ENCODE assay signal across 1 cellular context in the genomic region with DNA sequence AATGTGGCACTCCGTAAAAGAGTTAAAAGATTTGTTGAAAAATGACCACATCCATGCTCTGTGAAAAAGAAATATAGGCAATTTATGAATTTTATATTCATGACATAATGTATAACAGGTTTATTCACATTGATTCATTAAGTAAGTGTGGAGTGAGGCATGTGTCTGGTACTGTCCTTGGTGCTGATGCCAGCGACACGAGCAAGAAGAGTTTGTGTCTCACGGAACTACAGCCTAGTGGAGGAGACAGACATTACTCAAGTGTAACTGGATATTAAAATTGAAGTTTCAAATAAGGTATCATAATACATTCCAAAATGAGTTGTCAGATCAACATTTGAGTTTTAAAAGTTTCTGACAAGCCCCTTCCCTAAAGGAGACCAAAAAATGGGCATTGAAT.
TF ChIP-seq lines count a peak whose summit lies in the region.

No MANE protein-coding gene starts in this region.

TF ChIP-seq in HepG2, 621 proteins besides CTCF, POLR2A, EP300 and RAD21 (continued from another document and continues in another):
- TF ChIP-seq, protein P1, sequence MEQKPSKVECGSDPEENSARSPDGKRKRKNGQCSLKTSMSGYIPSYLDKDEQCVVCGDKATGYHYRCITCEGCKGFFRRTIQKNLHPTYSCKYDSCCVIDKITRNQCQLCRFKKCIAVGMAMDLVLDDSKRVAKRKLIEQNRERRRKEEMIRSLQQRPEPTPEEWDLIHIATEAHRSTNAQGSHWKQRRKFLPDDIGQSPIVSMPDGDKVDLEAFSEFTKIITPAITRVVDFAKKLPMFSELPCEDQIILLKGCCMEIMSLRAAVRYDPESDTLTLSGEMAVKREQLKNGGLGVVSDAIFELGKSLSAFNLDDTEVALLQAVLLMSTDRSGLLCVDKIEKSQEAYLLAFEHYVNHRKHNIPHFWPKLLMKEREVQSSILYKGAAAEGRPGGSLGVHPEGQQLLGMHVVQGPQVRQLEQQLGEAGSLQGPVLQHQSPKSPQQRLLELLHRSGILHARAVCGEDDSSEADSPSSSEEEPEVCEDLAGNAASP (CRISPR knock-in tag; IDR thresholded peaks at IDR 0.05; ENCODE audit: borderline replicate concordance), result no peak
- TF ChIP-seq FOXM1 (CRISPR knock-in tag; IDR thresholded peaks at IDR 0.05) (no peak), FOXC1 (CRISPR knock-in tag; IDR thresholded peaks at IDR 0.05; ENCODE audit: borderline replicate concordance) (no peak), BHLHE40 (IDR thresholded peaks at IDR 0.05; ENCODE audit: low read length) (no peak), POLR2AphosphoS5 (IDR thresholded peaks at IDR 0.05; ENCODE audit: low read depth, low read length) (no peak), ZNF124 (CRISPR knock-in tag; IDR thresholded peaks at IDR 0.05) (no peak), ZNF564 (CRISPR knock-in tag; IDR thresholded peaks at IDR 0.05) (no peak), SETDB1 (CRISPR knock-in tag; IDR thresholded peaks at IDR 0.05; ENCODE audit: borderline replicate concordance) (no peak), ZNF138 (CRISPR knock-in tag; IDR thresholded peaks at IDR 0.05; ENCODE audit: low read depth) (no peak), ZNF777 (CRISPR knock-in tag; IDR thresholded peaks at IDR 0.05) (no peak), ZNF562 (CRISPR knock-in tag; IDR thresholded peaks at IDR 0.05; ENCODE audit: borderline replicate concordance) (no peak), RFXANK (CRISPR knock-in tag; IDR thresholded peaks at IDR 0.05) (no peak), YEATS4 (CRISPR knock-in tag; IDR thresholded peaks at IDR 0.05; ENCODE audit: borderline replicate concordance) (no peak), ZC3H13 (CRISPR knock-in tag; IDR thresholded peaks at IDR 0.05) (no peak)
- TF ChIP-seq, protein P2, sequence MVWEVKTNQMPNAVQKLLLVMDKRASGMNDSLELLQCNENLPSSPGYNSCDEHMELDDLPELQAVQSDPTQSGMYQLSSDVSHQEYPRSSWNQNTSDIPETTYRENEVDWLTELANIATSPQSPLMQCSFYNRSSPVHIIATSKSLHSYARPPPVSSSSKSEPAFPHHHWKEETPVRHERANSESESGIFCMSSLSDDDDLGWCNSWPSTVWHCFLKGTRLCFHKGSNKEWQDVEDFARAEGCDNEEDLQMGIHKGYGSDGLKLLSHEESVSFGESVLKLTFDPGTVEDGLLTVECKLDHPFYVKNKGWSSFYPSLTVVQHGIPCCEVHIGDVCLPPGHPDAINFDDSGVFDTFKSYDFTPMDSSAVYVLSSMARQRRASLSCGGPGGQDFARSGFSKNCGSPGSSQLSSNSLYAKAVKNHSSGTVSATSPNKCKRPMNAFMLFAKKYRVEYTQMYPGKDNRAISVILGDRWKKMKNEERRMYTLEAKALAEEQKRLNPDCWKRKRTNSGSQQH (CRISPR knock-in tag; IDR thresholded peaks at IDR 0.05; ENCODE audit: low read depth), result no peak
- TF ChIP-seq, protein P3, sequence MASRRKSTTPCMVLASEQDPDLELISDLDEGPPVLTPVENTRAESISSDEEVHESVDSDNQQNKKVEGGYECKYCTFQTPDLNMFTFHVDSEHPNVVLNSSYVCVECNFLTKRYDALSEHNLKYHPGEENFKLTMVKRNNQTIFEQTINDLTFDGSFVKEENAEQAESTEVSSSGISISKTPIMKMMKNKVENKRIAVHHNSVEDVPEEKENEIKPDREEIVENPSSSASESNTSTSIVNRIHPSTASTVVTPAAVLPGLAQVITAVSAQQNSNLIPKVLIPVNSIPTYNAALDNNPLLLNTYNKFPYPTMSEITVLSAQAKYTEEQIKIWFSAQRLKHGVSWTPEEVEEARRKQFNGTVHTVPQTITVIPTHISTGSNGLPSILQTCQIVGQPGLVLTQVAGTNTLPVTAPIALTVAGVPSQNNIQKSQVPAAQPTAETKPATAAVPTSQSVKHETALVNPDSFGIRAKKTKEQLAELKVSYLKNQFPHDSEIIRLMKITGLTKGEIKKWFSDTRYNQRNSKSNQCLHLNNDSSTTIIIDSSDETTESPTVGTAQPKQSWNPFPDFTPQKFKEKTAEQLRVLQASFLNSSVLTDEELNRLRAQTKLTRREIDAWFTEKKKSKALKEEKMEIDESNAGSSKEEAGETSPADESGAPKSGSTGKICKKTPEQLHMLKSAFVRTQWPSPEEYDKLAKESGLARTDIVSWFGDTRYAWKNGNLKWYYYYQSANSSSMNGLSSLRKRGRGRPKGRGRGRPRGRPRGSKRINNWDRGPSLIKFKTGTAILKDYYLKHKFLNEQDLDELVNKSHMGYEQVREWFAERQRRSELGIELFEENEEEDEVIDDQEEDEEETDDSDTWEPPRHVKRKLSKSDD (CRISPR knock-in tag; IDR thresholded peaks at IDR 0.05; ENCODE audit: low read depth), result no peak
- TF ChIP-seq, protein P4, sequence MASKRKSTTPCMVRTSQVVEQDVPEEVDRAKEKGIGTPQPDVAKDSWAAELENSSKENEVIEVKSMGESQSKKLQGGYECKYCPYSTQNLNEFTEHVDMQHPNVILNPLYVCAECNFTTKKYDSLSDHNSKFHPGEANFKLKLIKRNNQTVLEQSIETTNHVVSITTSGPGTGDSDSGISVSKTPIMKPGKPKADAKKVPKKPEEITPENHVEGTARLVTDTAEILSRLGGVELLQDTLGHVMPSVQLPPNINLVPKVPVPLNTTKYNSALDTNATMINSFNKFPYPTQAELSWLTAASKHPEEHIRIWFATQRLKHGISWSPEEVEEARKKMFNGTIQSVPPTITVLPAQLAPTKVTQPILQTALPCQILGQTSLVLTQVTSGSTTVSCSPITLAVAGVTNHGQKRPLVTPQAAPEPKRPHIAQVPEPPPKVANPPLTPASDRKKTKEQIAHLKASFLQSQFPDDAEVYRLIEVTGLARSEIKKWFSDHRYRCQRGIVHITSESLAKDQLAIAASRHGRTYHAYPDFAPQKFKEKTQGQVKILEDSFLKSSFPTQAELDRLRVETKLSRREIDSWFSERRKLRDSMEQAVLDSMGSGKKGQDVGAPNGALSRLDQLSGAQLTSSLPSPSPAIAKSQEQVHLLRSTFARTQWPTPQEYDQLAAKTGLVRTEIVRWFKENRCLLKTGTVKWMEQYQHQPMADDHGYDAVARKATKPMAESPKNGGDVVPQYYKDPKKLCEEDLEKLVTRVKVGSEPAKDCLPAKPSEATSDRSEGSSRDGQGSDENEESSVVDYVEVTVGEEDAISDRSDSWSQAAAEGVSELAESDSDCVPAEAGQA (IDR thresholded peaks at IDR 0.05; ENCODE audit: low read depth), result no peak
- TF ChIP-seq, protein P4 (CRISPR knock-in tag; IDR thresholded peaks at IDR 0.05; ENCODE audit: borderline replicate concordance), result no peak
- TF ChIP-seq, protein P5, sequence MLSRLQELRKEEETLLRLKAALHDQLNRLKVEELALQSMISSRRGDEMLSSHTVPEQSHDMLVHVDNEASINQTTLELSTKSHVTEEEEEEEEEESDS (CRISPR knock-in tag; IDR thresholded peaks at IDR 0.05; ENCODE audit: borderline replicate concordance), result no peak
- TF ChIP-seq, protein P6, sequence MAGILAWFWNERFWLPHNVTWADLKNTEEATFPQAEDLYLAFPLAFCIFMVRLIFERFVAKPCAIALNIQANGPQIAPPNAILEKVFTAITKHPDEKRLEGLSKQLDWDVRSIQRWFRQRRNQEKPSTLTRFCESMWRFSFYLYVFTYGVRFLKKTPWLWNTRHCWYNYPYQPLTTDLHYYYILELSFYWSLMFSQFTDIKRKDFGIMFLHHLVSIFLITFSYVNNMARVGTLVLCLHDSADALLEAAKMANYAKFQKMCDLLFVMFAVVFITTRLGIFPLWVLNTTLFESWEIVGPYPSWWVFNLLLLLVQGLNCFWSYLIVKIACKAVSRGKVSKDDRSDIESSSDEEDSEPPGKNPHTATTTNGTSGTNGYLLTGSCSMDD (CRISPR knock-in tag; IDR thresholded peaks at IDR 0.05), result no peak
- TF ChIP-seq, protein P7, sequence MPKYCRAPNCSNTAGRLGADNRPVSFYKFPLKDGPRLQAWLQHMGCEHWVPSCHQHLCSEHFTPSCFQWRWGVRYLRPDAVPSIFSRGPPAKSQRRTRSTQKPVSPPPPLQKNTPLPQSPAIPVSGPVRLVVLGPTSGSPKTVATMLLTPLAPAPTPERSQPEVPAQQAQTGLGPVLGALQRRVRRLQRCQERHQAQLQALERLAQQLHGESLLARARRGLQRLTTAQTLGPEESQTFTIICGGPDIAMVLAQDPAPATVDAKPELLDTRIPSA (CRISPR knock-in tag; IDR thresholded peaks at IDR 0.05; ENCODE audit: borderline replicate concordance), result no peak
- TF ChIP-seq, protein P8, sequence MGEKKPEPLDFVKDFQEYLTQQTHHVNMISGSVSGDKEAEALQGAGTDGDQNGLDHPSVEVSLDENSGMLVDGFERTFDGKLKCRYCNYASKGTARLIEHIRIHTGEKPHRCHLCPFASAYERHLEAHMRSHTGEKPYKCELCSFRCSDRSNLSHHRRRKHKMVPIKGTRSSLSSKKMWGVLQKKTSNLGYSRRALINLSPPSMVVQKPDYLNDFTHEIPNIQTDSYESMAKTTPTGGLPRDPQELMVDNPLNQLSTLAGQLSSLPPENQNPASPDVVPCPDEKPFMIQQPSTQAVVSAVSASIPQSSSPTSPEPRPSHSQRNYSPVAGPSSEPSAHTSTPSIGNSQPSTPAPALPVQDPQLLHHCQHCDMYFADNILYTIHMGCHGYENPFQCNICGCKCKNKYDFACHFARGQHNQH (CRISPR knock-in tag; IDR thresholded peaks at IDR 0.05), result no peak
- TF ChIP-seq, protein P9, sequence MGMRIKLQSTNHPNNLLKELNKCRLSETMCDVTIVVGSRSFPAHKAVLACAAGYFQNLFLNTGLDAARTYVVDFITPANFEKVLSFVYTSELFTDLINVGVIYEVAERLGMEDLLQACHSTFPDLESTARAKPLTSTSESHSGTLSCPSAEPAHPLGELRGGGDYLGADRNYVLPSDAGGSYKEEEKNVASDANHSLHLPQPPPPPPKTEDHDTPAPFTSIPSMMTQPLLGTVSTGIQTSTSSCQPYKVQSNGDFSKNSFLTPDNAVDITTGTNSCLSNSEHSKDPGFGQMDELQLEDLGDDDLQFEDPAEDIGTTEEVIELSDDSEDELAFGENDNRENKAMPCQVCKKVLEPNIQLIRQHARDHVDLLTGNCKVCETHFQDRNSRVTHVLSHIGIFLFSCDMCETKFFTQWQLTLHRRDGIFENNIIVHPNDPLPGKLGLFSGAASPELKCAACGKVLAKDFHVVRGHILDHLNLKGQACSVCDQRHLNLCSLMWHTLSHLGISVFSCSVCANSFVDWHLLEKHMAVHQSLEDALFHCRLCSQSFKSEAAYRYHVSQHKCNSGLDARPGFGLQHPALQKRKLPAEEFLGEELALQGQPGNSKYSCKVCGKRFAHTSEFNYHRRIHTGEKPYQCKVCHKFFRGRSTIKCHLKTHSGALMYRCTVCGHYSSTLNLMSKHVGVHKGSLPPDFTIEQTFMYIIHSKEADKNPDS (CRISPR knock-in tag; IDR thresholded peaks at IDR 0.05), result no peak
- TF ChIP-seq, protein P10, sequence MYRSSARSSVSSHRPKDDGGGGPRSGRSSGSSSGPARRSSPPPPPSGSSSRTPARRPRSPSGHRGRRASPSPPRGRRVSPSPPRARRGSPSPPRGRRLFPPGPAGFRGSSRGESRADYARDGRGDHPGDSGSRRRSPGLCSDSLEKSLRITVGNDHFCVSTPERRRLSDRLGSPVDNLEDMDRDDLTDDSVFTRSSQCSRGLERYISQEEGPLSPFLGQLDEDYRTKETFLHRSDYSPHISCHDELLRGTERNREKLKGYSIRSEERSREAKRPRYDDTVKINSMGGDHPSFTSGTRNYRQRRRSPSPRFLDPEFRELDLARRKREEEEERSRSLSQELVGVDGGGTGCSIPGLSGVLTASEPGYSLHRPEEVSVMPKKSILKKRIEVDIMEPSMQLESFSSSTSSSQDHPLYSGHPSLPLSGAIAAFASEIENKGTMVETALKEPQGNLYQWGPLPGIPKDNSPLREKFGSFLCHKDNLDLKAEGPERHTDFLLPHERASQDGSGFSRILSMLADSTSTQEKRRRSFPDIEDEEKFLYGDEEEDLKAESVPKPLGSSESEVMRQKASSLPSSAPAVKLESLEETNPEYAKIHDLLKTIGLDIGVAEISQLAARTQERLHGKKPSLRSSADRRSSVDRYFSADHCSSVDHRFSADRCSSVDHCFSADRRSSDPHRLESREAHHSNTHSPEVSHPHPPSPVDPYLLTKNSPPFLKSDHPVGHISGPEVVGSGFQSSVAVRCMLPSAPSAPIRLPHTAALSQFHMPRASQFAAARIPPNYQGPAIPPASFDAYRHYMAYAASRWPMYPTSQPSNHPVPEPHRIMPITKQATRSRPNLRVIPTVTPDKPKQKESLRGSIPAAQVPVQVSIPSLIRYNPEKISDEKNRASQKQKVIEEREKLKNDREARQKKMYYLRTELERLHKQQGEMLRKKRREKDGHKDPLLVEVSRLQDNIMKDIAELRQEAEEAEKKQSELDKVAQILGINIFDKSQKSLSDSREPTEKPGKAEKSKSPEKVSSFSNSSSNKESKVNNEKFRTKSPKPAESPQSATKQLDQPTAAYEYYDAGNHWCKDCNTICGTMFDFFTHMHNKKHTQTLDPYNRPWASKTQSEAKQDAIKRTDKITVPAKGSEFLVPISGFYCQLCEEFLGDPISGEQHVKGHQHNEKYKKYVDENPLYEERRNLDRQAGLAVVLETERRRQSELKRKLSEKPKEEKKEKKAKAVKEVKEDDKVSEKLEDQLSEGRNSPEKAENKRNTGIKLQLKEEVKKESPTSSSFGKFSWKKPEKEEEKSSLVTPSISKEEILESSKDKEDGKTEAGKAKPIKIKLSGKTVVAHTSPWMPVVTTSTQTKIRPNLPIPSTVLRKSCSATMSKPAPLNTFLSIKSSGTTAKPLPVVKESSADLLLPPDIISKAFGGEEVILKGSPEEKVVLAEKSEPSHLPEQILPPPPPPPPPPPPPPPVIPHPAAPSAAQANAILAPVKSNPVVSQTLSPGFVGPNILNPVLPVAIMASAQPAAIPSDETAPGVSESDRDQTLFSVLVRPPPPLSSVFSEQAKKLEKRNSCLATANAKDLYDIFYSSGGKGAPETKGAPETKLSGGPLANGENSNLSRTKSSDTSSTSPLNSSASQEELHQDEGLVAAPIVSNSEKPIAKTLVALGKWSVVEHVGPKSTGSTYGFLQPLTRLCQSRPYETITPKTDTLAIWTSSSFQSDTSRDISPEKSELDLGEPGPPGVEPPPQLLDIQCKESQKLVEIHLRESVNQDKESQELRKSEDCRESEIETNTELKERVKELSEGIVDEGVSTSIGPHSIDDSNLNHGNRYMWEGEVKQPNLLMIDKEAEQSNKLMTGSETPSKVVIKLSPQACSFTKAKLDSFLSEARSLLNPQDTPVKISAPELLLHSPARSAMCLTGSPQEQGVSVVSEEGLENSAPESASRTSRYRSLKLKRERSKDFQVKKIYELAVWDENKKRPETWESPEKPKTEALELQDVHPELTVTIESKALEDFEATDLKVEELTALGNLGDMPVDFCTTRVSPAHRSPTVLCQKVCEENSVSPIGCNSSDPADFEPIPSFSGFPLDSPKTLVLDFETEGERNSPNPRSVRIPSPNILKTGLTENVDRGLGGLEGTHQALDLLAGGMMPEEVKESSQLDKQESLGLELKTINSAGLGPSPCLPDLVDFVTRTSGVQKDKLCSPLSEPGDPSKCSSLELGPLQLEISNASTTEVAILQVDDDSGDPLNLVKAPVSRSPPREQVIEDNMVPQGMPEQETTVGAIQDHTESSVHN (CRISPR knock-in tag; IDR thresholded peaks at IDR 0.05), result no peak
